In the genomic region with DNA sequence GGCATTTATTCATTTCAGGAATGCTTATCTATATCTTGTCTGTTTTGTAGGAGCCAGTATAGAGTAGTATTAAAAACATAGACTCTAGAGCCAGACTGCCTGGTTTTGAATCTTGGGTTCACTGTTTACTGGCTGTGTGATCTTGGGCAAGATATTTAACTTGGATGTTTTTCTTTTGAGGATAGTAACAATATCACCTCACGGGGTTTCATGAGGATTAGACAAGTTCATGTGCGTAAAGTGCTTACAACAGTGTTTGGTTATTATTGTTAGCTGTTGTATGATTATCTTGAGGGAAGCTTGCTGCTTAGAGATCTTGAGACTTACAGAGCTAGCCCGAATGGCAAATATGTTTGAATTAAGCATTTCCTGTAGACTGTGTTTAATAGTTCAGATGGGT, we compare ENCODE assay signal across 21 cellular contexts. TPM values are rescaled to one million over a fixed set of nuclear protein-coding genes. Genes with fewer than 3 reads are reported as not detected.
DNase-seq lines count a peak whose midpoint lies in the region; ATAC-seq and TF ChIP-seq lines count a peak whose summit lies in the region.
"Had no signal": no experiment of that assay in that cellular context is flagged by ENCODE, and none has a peak within 500 bp of the region (broad histone marks: within the 10 kb centered on the region; RNA-seq: fewer than 3 reads in every experiment).

No MANE protein-coding gene starts in this region.

- H3K4me3 Mint-ChIP-seq in activated naive CD4-positive, alpha-beta T cell treated with anti-CD3 and anti-CD28 coated beads for 36 hours, result no peak overlapping the region
- H3K4me3 Mint-ChIP-seq in activated CD4-positive, alpha-beta memory T cell treated with anti-CD3 and anti-CD28 coated beads for 36 hours, result no peak overlapping the region
- no peak overlapping the region for H3K4me3 Mint-ChIP-seq in stimulated activated naive B cell treated with anti-CD40 and anti-IgM and Interleukin-4, amounts not matched to agents 10 μg/mL and 1 μg/mL and 100 μg/mL, for 72 hours
- H3K4me3 Mint-ChIP-seq: CD14-positive monocyte had no signal

- intact Hi-C loops in activated naive CD4-positive, alpha-beta T cell treated with anti-CD3 and anti-CD28 coated beads for 36 hours (cut with micrococcal nuclease), result no loop called here
- intact Hi-C loops in activated CD4-positive, alpha-beta memory T cell treated with anti-CD3 and anti-CD28 coated beads for 36 hours (cut with micrococcal nuclease), result no loop called here

- H3K27ac ChIP-seq in hepatocyte, result peak overlapping the region; percentile 43
- H3K27ac ChIP-seq: gastrocnemius medialis, suprapubic skin had no signal

- H3K4me3 ChIP-seq in hepatocyte, result no peak overlapping the region
- H3K4me3 ChIP-seq: gastrocnemius medialis, spleen, suprapubic skin had no signal

- 43% methylated on average over 3 of the region's 3 CpGs for WGBS in hepatocyte (ENCODE audit: low lambda C conversion rate, missing lambda C conversion rate)

- CTCF ChIA-PET in activated naive CD4-positive, alpha-beta T cell treated with anti-CD3 and anti-CD28 coated beads for 36 hours (lab: Charles Lee), result interaction anchor here (1.3 to 2.6 kb wide), 3 partner anchors 10 to 78 kb away, joined by 3 to 8 read pairs (median 4); no protein-coding TSS in a partner anchor
- CTCF ChIA-PET in activated CD4-positive, alpha-beta memory T cell treated with anti-CD3 and anti-CD28 coated beads for 36 hours (lab: Charles Lee), result interaction anchor here (0.6 kb wide), 1 partner anchor 349 kb away, joined by 3 read pairs; no protein-coding TSS in a partner anchor

- peaks cover 70% of the 10 kb centered on the region for H3K79me2 ChIP-seq in hepatocyte

- no peaks in the 10 kb centered on the region for H3K27me3 Mint-ChIP-seq in activated naive CD4-positive, alpha-beta T cell treated with anti-CD3 and anti-CD28 coated beads for 36 hours (ENCODE audit: low read depth)
- no peaks in the 10 kb centered on the region for H3K27me3 Mint-ChIP-seq in activated CD4-positive, alpha-beta memory T cell treated with anti-CD3 and anti-CD28 coated beads for 36 hours
- no peaks in the 10 kb centered on the region for H3K27me3 Mint-ChIP-seq in stimulated activated naive B cell treated with anti-CD40 and anti-IgM and Interleukin-4, amounts not matched to agents 10 μg/mL and 1 μg/mL and 100 μg/mL, for 72 hours

- DNase-seq in activated naive CD4-positive, alpha-beta T cell treated with anti-CD3 and anti-CD28 coated beads for 36 hours, result no peak
- DNase-seq in activated naive CD4-positive, alpha-beta T cell treated with anti-CD3 and anti-CD28 coated beads, Interleukin-2, amount 50 U/mL, for 72 hours (ENCODE audit: low spot score in 2 of 2), result no peak
- DNase-seq in activated CD4-positive, alpha-beta memory T cell treated with anti-CD3 and anti-CD28 coated beads for 36 hours, result no peak
- DNase-seq in hepatocyte (ENCODE audit: low spot score) (no peak), NOMO-1 treated with DMSO at 0.1 percent for 48 hours (lab: John Stamatoyannopoulos, UW; ENCODE audit: unreplicated experiment) (no peak)
- no peak for DNase-seq in stimulated activated naive B cell treated with anti-CD40 and anti-IgM and Interleukin-4, amounts not matched to agents 10 μg/mL and 1 μg/mL and 100 μg/mL, for 72 hours
- no peak for DNase-seq in central memory CD4-positive, alpha-beta T cell
- no peak for DNase-seq in stimulated activated CD4-positive, alpha-beta T cell treated with anti-CD3 and anti-CD28 coated beads, Interleukin-12 subunit alpha, Interleukin-12 subunit beta, amount 100 ng/mL, for 4 hours
- DNase-seq: activated CD4-positive, CD25-positive, alpha-beta regulatory T cell treated with anti-CD3 and anti-CD28 coated beads, Interleukin-2, amount 50 U/mL, for 72 hours; DMS53; gastrocnemius medialis; left cardiac atrium; NCI-H1105 treated with DMSO at 0.1 percent for 48 hours; NCI-H526 treated with DMSO at 0.1 percent for 48 hours; SHP77; spleen had no signal

- H3K4me2 ChIP-seq in hepatocyte, result no peak overlapping the region

- peaks cover 52% of the 10 kb centered on the region for H4K20me1 ChIP-seq in hepatocyte (ENCODE audit: insufficient read depth, poor library complexity, severe bottlenecking)

- peaks cover 7% of the 10 kb centered on the region for H3K4me1 ChIP-seq in hepatocyte (ENCODE audit: insufficient read depth)
- H3K4me1 ChIP-seq: suprapubic skin had no signal

- H3K4me1 Mint-ChIP-seq in activated naive CD4-positive, alpha-beta T cell treated with anti-CD3 and anti-CD28 coated beads for 36 hours (ENCODE audit: low read depth), result peaks cover 74% of the 10 kb centered on the region
- H3K4me1 Mint-ChIP-seq in activated CD4-positive, alpha-beta memory T cell treated with anti-CD3 and anti-CD28 coated beads for 36 hours (ENCODE audit: low read depth), result peaks cover 68% of the 10 kb centered on the region
- peaks cover 42 to 59% of the 10 kb centered on the region in 2 donors for H3K4me1 Mint-ChIP-seq in stimulated activated naive B cell treated with anti-CD40 and anti-IgM and Interleukin-4, amounts not matched to agents 10 μg/mL and 1 μg/mL and 100 μg/mL, for 72 hours

- peak overlapping the region; percentile 30 for H3K27ac Mint-ChIP-seq in activated naive CD4-positive, alpha-beta T cell treated with anti-CD3 and anti-CD28 coated beads for 36 hours
- H3K27ac Mint-ChIP-seq in activated naive CD4-positive, alpha-beta T cell treated with anti-CD3 and anti-CD28 coated beads, Interleukin-2, amount 50 U/mL, for 72 hours, result peak overlapping the region in 1 of 2 donors; percentile 91
- H3K27ac Mint-ChIP-seq in activated CD4-positive, alpha-beta memory T cell treated with anti-CD3 and anti-CD28 coated beads for 36 hours, result peak overlapping the region; percentile 72
- H3K27ac Mint-ChIP-seq in stimulated activated naive B cell treated with anti-CD40 and anti-IgM and Interleukin-4, amounts not matched to agents 10 μg/mL and 1 μg/mL and 100 μg/mL, for 72 hours, result peak overlapping the region; percentile 47

- H3K9me3 Mint-ChIP-seq in activated naive CD4-positive, alpha-beta T cell treated with anti-CD3 and anti-CD28 coated beads for 36 hours, result peaks cover 3% of the 10 kb centered on the region
- H3K9me3 Mint-ChIP-seq in activated naive CD4-positive, alpha-beta T cell treated with anti-CD3 and anti-CD28 coated beads, Interleukin-2, amount 50 U/mL, for 72 hours, result peaks cover 0 to 5% of the 10 kb centered on the region in 2 donors
- no peaks in the 10 kb centered on the region for H3K9me3 Mint-ChIP-seq in activated CD4-positive, alpha-beta memory T cell treated with anti-CD3 and anti-CD28 coated beads for 36 hours
- H3K9me3 Mint-ChIP-seq in stimulated activated naive B cell treated with anti-CD40 and anti-IgM and Interleukin-4, amounts not matched to agents 10 μg/mL and 1 μg/mL and 100 μg/mL, for 72 hours, result peaks cover 0 to 3% of the 10 kb centered on the region in 2 donors

- no peak overlapping the region for H2AFZ ChIP-seq in hepatocyte

- H3K9me2 ChIP-seq in hepatocyte (replicated peaks; ENCODE audit: insufficient read depth), result no peaks in the 10 kb centered on the region

- POLR2A ChIA-PET in activated CD4-positive, alpha-beta memory T cell treated with anti-CD3 and anti-CD28 coated beads for 36 hours (lab: Charles Lee), result no interaction called here

- TF ChIP-seq CTCF in hepatocyte (IDR thresholded peaks at IDR 0.05; ENCODE audit: poor library complexity), result no peak

- H3K36me3 ChIP-seq in hepatocyte (replicated peaks; ENCODE audit: insufficient read depth, low read depth), result peaks cover 4% of the 10 kb centered on the region

- ATAC-seq in activated naive CD4-positive, alpha-beta T cell treated with anti-CD3 and anti-CD28 coated beads, Interleukin-2, amount 50 U/mL, for 72 hours, result no peak
- no peak for ATAC-seq in stimulated activated naive B cell treated with anti-CD40 and anti-IgM and Interleukin-4, amounts not matched to agents 10 μg/mL and 1 μg/mL and 100 μg/mL, for 72 hours (replicated peaks)
- ATAC-seq: gastrocnemius medialis, HCT116, left cardiac atrium had no signal

- no peaks in the 10 kb centered on the region for H3K9me3 ChIP-seq in hepatocyte (ENCODE audit: low read depth)
- H3K9me3 ChIP-seq: gastrocnemius medialis, spleen, suprapubic skin had no signal

- H3K36me3 Mint-ChIP-seq in activated naive CD4-positive, alpha-beta T cell treated with anti-CD3 and anti-CD28 coated beads for 36 hours (ENCODE audit: low read depth), result peaks cover 34% of the 10 kb centered on the region
- H3K36me3 Mint-ChIP-seq in activated naive CD4-positive, alpha-beta T cell treated with anti-CD3 and anti-CD28 coated beads, Interleukin-2, amount 50 U/mL, for 72 hours, result peaks cover 0 to 52% of the 10 kb centered on the region in 2 donors
- peaks cover 44% of the 10 kb centered on the region for H3K36me3 Mint-ChIP-seq in activated CD4-positive, alpha-beta memory T cell treated with anti-CD3 and anti-CD28 coated beads for 36 hours
- peaks cover 39 to 65% of the 10 kb centered on the region in 2 donors for H3K36me3 Mint-ChIP-seq in stimulated activated naive B cell treated with anti-CD40 and anti-IgM and Interleukin-4, amounts not matched to agents 10 μg/mL and 1 μg/mL and 100 μg/mL, for 72 hours

- H3K27me3 ChIP-seq in hepatocyte, result no peaks in the 10 kb centered on the region
- H3K27me3 ChIP-seq: gastrocnemius medialis, spleen, suprapubic skin had no signal

RNA-seq across cellular contexts. Expression of gene WNT4, which starts 40.2 kb away (rescaled TPM):
- total RNA-seq in activated naive CD4-positive, alpha-beta T cell treated with anti-CD3 and anti-CD28 coated beads for 36 hours, result not detected
- total RNA-seq in activated naive CD4-positive, alpha-beta T cell treated with anti-CD3 and anti-CD28 coated beads, Interleukin-2, amount 50 U/mL, for 72 hours, result not detected
- not detected for total RNA-seq in activated CD4-positive, alpha-beta memory T cell treated with anti-CD3 and anti-CD28 coated beads for 36 hours
- 1.6 and 1.7 TPM in 2 replicates for total RNA-seq in hepatocyte
- polyA plus RNA-seq in hepatocyte, result 4.2 and 5.1 TPM in 2 replicates
- total RNA-seq: OCI-LY7; T-helper 2 cell treated with Interferon-gamma antibody and Interleukin-4, amounts not matched to agents 100 ng/mL and 5 ng/mL, for 36 hours had no signal
- polyA plus RNA-seq: CD14-positive monocyte had no signal

RNA-seq across cellular contexts. Expression of gene CDC42, which starts 50.2 kb away (rescaled TPM):
- 100 to 1,000 TPM; 318 to 322 TPM for total RNA-seq in activated naive CD4-positive, alpha-beta T cell treated with anti-CD3 and anti-CD28 coated beads for 36 hours
- total RNA-seq in activated naive CD4-positive, alpha-beta T cell treated with anti-CD3 and anti-CD28 coated beads, Interleukin-2, amount 50 U/mL, for 72 hours, result 100 to 1,000 TPM; 266 to 331 TPM
- 100 to 1,000 TPM; 310 to 314 TPM for total RNA-seq in activated CD4-positive, alpha-beta memory T cell treated with anti-CD3 and anti-CD28 coated beads for 36 hours
- total RNA-seq in hepatocyte, result 351 and 358 TPM in 2 replicates
- 48.8 and 69.7 TPM in 2 replicates for polyA plus RNA-seq in hepatocyte
